2 cellular contexts compared by ENCODE assay signal in genomic region chr11:120307476-120307875, GRCh38.
TF ChIP-seq lines count a peak whose summit lies in the region.

No MANE protein-coding gene starts in this region.

TF ChIP-seq in HCT116, 20 proteins besides CTCF, POLR2A, EP300 and RAD21:
- TF ChIP-seq, protein P1, sequence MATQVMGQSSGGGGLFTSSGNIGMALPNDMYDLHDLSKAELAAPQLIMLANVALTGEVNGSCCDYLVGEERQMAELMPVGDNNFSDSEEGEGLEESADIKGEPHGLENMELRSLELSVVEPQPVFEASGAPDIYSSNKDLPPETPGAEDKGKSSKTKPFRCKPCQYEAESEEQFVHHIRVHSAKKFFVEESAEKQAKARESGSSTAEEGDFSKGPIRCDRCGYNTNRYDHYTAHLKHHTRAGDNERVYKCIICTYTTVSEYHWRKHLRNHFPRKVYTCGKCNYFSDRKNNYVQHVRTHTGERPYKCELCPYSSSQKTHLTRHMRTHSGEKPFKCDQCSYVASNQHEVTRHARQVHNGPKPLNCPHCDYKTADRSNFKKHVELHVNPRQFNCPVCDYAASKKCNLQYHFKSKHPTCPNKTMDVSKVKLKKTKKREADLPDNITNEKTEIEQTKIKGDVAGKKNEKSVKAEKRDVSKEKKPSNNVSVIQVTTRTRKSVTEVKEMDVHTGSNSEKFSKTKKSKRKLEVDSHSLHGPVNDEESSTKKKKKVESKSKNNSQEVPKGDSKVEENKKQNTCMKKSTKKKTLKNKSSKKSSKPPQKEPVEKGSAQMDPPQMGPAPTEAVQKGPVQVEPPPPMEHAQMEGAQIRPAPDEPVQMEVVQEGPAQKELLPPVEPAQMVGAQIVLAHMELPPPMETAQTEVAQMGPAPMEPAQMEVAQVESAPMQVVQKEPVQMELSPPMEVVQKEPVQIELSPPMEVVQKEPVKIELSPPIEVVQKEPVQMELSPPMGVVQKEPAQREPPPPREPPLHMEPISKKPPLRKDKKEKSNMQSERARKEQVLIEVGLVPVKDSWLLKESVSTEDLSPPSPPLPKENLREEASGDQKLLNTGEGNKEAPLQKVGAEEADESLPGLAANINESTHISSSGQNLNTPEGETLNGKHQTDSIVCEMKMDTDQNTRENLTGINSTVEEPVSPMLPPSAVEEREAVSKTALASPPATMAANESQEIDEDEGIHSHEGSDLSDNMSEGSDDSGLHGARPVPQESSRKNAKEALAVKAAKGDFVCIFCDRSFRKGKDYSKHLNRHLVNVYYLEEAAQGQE (IDR thresholded peaks at IDR 0.05; ENCODE audit: low read depth), result no peak
- TF ChIP-seq FOSL1 (IDR thresholded peaks at IDR 0.05; ENCODE audit: low read depth) (no peak), JUND (IDR thresholded peaks at IDR 0.05) (no peak), MAX (IDR thresholded peaks at IDR 0.05) (no peak), EZH2phosphoT487 (IDR thresholded peaks at IDR 0.05; ENCODE audit: borderline replicate concordance) (no peak), EZH2 (IDR thresholded peaks at IDR 0.05) (no peak), TCF7L2 (IDR thresholded peaks at IDR 0.05; ENCODE audit: borderline replicate concordance, extremely low read depth, insufficient read depth, insufficient read length) (no peak), SP1 (IDR thresholded peaks at IDR 0.05; ENCODE audit: low read depth) (no peak), SIN3A (IDR thresholded peaks at IDR 0.05; ENCODE audit: low read depth) (no peak), CEBPB (IDR thresholded peaks at IDR 0.05; ENCODE audit: low read depth) (no peak), CBX3 (IDR thresholded peaks at IDR 0.05; ENCODE audit: low read depth) (no peak), YY1 (IDR thresholded peaks at IDR 0.05; ENCODE audit: extremely low read depth, insufficient replicate concordance, low read depth, low read length) (no peak), EGR1 (IDR thresholded peaks at IDR 0.05; ENCODE audit: low read depth) (no peak), POLR2AphosphoS5 (IDR thresholded peaks at IDR 0.05; ENCODE audit: low read depth, low read length) (no peak), ZFX (IDR thresholded peaks at IDR 0.05) (no peak)
- TF ChIP-seq, protein P2, sequence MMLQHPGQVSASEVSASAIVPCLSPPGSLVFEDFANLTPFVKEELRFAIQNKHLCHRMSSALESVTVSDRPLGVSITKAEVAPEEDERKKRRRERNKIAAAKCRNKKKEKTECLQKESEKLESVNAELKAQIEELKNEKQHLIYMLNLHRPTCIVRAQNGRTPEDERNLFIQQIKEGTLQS (IDR thresholded peaks at IDR 0.05), result no peak
- TF ChIP-seq, protein P3, sequence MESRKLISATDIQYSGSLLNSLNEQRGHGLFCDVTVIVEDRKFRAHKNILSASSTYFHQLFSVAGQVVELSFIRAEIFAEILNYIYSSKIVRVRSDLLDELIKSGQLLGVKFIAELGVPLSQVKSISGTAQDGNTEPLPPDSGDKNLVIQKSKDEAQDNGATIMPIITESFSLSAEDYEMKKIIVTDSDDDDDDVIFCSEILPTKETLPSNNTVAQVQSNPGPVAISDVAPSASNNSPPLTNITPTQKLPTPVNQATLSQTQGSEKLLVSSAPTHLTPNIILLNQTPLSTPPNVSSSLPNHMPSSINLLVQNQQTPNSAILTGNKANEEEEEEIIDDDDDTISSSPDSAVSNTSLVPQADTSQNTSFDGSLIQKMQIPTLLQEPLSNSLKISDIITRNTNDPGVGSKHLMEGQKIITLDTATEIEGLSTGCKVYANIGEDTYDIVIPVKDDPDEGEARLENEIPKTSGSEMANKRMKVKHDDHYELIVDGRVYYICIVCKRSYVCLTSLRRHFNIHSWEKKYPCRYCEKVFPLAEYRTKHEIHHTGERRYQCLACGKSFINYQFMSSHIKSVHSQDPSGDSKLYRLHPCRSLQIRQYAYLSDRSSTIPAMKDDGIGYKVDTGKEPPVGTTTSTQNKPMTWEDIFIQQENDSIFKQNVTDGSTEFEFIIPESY (IDR thresholded peaks at IDR 0.05; ENCODE audit: extremely low read depth, insufficient replicate concordance, low read length), result no peak

TF ChIP-seq in H1, 55 proteins besides CTCF, POLR2A, EP300 and RAD21:
- no peak for TF ChIP-seq KDM5A (IDR thresholded peaks at IDR 0.05; ENCODE audit: low read length)
- TF ChIP-seq, protein P4, sequence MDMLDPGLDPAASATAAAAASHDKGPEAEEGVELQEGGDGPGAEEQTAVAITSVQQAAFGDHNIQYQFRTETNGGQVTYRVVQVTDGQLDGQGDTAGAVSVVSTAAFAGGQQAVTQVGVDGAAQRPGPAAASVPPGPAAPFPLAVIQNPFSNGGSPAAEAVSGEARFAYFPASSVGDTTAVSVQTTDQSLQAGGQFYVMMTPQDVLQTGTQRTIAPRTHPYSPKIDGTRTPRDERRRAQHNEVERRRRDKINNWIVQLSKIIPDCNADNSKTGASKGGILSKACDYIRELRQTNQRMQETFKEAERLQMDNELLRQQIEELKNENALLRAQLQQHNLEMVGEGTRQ (IDR thresholded peaks at IDR 0.05; ENCODE audit: low read length), result no peak
- no peak for TF ChIP-seq FOSL1 (IDR thresholded peaks at IDR 0.05; ENCODE audit: insufficient read depth, low read depth, low read length)
- no peak for TF ChIP-seq SP4 (IDR thresholded peaks at IDR 0.05; ENCODE audit: low read length)
- TF ChIP-seq HDAC6 (IDR thresholded peaks at IDR 0.05; ENCODE audit: low read depth, low read length), result no peak
- TF ChIP-seq TEAD4 (IDR thresholded peaks at IDR 0.05; ENCODE audit: low read depth, low read length), result no peak
- no peak for TF ChIP-seq CTBP2 (IDR thresholded peaks at IDR 0.05; ENCODE audit: borderline replicate concordance, insufficient read depth, insufficient read length, low read length)
- TF ChIP-seq POU5F1 (IDR thresholded peaks at IDR 0.05; ENCODE audit: low read depth, low read length), result no peak
- TF ChIP-seq RXRA (IDR thresholded peaks at IDR 0.05; ENCODE audit: insufficient read depth, low read depth, low read length), result no peak
- TF ChIP-seq ASH2L (IDR thresholded peaks at IDR 0.05; ENCODE audit: low read length), result no peak
- no peak for TF ChIP-seq GTF2F1 (IDR thresholded peaks at IDR 0.05; ENCODE audit: borderline replicate concordance, low read depth, low read length)
- TF ChIP-seq, protein P2 (IDR thresholded peaks at IDR 0.05; ENCODE audit: insufficient read depth, low read depth, low read length), result no peak
- no peak for TF ChIP-seq RFX5 (IDR thresholded peaks at IDR 0.05; ENCODE audit: borderline replicate concordance, low read depth, low read length)
- no peak for TF ChIP-seq SP1 (IDR thresholded peaks at IDR 0.05; ENCODE audit: low read depth, low read length)
- TF ChIP-seq KDM4A (IDR thresholded peaks at IDR 0.05; ENCODE audit: low read depth, low read length, severe bottlenecking), result no peak
- TF ChIP-seq JUN (IDR thresholded peaks at IDR 0.05; ENCODE audit: low read depth, low read length), result no peak
